Comparison of ENCODE assay signal across 33 cellular contexts in the genomic region with DNA sequence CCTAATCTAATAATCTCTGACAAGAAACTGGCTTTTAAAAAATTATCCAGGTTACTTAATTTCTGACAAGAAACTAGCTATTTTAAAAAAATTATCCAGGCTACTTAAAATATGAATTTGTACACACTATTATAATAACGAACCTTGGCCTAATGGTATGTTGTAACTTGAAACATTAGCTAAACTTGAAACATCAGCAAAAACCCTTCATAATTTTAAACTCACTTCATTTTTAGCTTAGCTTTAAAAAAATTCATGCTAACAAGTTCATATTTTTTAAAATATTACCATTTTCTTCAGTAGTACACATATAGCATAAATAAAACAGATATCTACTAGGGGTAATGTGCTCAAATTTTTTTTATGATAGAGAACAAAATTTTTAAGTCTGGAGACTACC.
"Had no signal": no experiment of that assay in that cellular context is flagged by ENCODE, and none has a peak within 500 bp of the region (broad histone marks: within the 10 kb centered on the region; RNA-seq: fewer than 3 reads in every experiment).

No MANE protein-coding gene starts in this region.

- H3K36me3 ChIP-seq: adrenal gland, esophagus muscularis mucosa, gastrocnemius medialis, heart right ventricle had no signal

- H3K9me3 ChIP-seq: adrenal gland, body of pancreas, esophagus muscularis mucosa, gastrocnemius medialis, heart right ventricle had no signal

- H3K27me3 Mint-ChIP-seq: activated CD4-positive, alpha-beta memory T cell treated with anti-CD3 and anti-CD28 coated beads for 36 hours; activated CD4-positive, alpha-beta T cell treated with anti-CD3 and anti-CD28 coated beads for 36 hours; activated CD4-positive, alpha-beta T cell treated with anti-CD3 and anti-CD28 coated beads, Interleukin-2, amount 10 ng/mL, durations not matched to agents 24 days and 14 days; activated CD8-positive, alpha-beta memory T cell treated with anti-CD3 and anti-CD28 coated beads, Interleukin-2, amount 10 ng/mL, durations not matched to agents 7 days and 5 days; activated naive CD4-positive, alpha-beta T cell treated with anti-CD3 and anti-CD28 coated beads, Interleukin-2, amount 50 U/mL, for 24 hours; activated naive CD8-positive, alpha-beta T cell treated with anti-CD3 and anti-CD28 coated beads for 36 hours; activated naive CD8-positive, alpha-beta T cell treated with anti-CD3 and anti-CD28 coated beads, Interleukin-2, amount 50 U/mL, for 24 hours; effector memory CD8-positive, alpha-beta T cell; T-helper 17 cell had no signal

- FAIRE-seq: colon had no signal

- H3K36me3 Mint-ChIP-seq: activated CD4-positive, alpha-beta memory T cell treated with anti-CD3 and anti-CD28 coated beads for 36 hours had no signal

- H3K27ac Mint-ChIP-seq: activated CD4-positive, alpha-beta memory T cell treated with anti-CD3 and anti-CD28 coated beads for 36 hours; activated CD4-positive, alpha-beta T cell treated with anti-CD3 and anti-CD28 coated beads for 36 hours; activated CD4-positive, alpha-beta T cell treated with anti-CD3 and anti-CD28 coated beads, Interleukin-2, amount 10 ng/mL, durations not matched to agents 24 days and 14 days; activated CD8-positive, alpha-beta memory T cell treated with anti-CD3 and anti-CD28 coated beads, Interleukin-2, amount 10 ng/mL, durations not matched to agents 7 days and 5 days; activated CD8-positive, alpha-beta T cell treated with anti-CD3 and anti-CD28 coated beads, Interleukin-2, amount 10 ng/mL, durations not matched to agents 7 days and 5 days; activated naive CD4-positive, alpha-beta T cell treated with anti-CD3 and anti-CD28 coated beads for 36 hours; activated naive CD4-positive, alpha-beta T cell treated with anti-CD3 and anti-CD28 coated beads, Interleukin-2, amount 50 U/mL, for 24 hours; activated naive CD8-positive, alpha-beta T cell treated with anti-CD3 and anti-CD28 coated beads for 36 hours; activated naive CD8-positive, alpha-beta T cell treated with anti-CD3 and anti-CD28 coated beads, Interleukin-2, amount 50 U/mL, for 24 hours; activated T-helper 1 cell treated with anti-CD3 and anti-CD28 coated beads, Interleukin-12 subunit alpha, Interleukin-12 subunit beta, Interleukin-2, Interleukin-4 antibody, amounts not matched to agents 30 ng/mL and 10 ng/mL and 1 ng/mL, durations not matched to agents 14 hours and 24 hours and 36 hours; activated T-helper 2 cell treated with anti-CD3 and anti-CD28 coated beads, Interferon-gamma antibody, Interleukin-2, Interleukin-4, amounts not matched to agents 10 μg/mL and 5 μg/mL and 100 μg/mL, durations not matched to agents 14 hours and 24 hours and 36 hours; effector memory CD8-positive, alpha-beta T cell; T-helper 2 cell treated with Interferon-gamma antibody and Interleukin-4, amounts not matched to agents 5 μg/mL and 100 μg/mL, for 36 hours had no signal

- H3K27ac ChIP-seq: adrenal gland, body of pancreas, esophagus muscularis mucosa, foreskin keratinocyte, gastrocnemius medialis, heart right ventricle had no signal

- H3K27me3 ChIP-seq: adrenal gland, body of pancreas, esophagus muscularis mucosa, foreskin keratinocyte, gastrocnemius medialis, heart right ventricle had no signal

- H3K4me1 ChIP-seq: foreskin keratinocyte had no signal

- H3K4me3 ChIP-seq: adrenal gland, body of pancreas, esophagus muscularis mucosa, gastrocnemius medialis, heart right ventricle had no signal

- H3K4me3 Mint-ChIP-seq: activated CD4-positive, alpha-beta memory T cell treated with anti-CD3 and anti-CD28 coated beads for 36 hours; activated CD4-positive, alpha-beta T cell treated with anti-CD3 and anti-CD28 coated beads for 36 hours; activated CD4-positive, alpha-beta T cell treated with anti-CD3 and anti-CD28 coated beads, Interleukin-2, amount 10 ng/mL, durations not matched to agents 24 days and 14 days; activated CD8-positive, alpha-beta memory T cell treated with anti-CD3 and anti-CD28 coated beads, Interleukin-2, amount 10 ng/mL, durations not matched to agents 7 days and 5 days; activated CD8-positive, alpha-beta T cell treated with anti-CD3 and anti-CD28 coated beads, Interleukin-2, amount 10 ng/mL, durations not matched to agents 7 days and 5 days; activated naive CD4-positive, alpha-beta T cell treated with anti-CD3 and anti-CD28 coated beads for 36 hours; activated naive CD4-positive, alpha-beta T cell treated with anti-CD3 and anti-CD28 coated beads, Interleukin-2, amount 50 U/mL, for 24 hours; activated naive CD8-positive, alpha-beta T cell treated with anti-CD3 and anti-CD28 coated beads for 36 hours; activated naive CD8-positive, alpha-beta T cell treated with anti-CD3 and anti-CD28 coated beads, Interleukin-2, amount 50 U/mL, for 24 hours; activated T-helper 1 cell treated with anti-CD3 and anti-CD28 coated beads, Interleukin-12 subunit alpha, Interleukin-12 subunit beta, Interleukin-2, Interleukin-4 antibody, amounts not matched to agents 30 ng/mL and 10 ng/mL and 1 ng/mL, durations not matched to agents 14 hours and 24 hours and 36 hours; effector memory CD8-positive, alpha-beta T cell; T-helper 17 cell; T-helper 2 cell treated with Interferon-gamma antibody and Interleukin-4, amounts not matched to agents 5 μg/mL and 100 μg/mL, for 36 hours had no signal

- DNase-seq: activated CD4-positive, alpha-beta memory T cell treated with anti-CD3 and anti-CD28 coated beads for 36 hours; activated CD4-positive, alpha-beta T cell treated with anti-CD3 and anti-CD28 coated beads for 36 hours; activated CD4-positive, alpha-beta T cell treated with anti-CD3 and anti-CD28 coated beads, Interleukin-2, amount 10 ng/mL, durations not matched to agents 24 days and 14 days; activated CD4-positive, CD25-positive, alpha-beta regulatory T cell; activated CD4-positive, CD25-positive, alpha-beta regulatory T cell treated with anti-CD3 and anti-CD28 coated beads, Interleukin-2, amount 50 U/mL, for 72 hours; activated CD8-positive, alpha-beta memory T cell treated with anti-CD3 and anti-CD28 coated beads, Interleukin-2, amount 10 ng/mL, durations not matched to agents 7 days and 5 days; activated CD8-positive, alpha-beta memory T cell treated with anti-CD3 and anti-CD28 coated beads, Interleukin-2, amount 50 U/mL, for 4 hours; activated CD8-positive, alpha-beta T cell treated with anti-CD3 and anti-CD28 coated beads, Interleukin-2, amount 10 ng/mL, durations not matched to agents 7 days and 5 days; activated effector memory CD4-positive, alpha-beta T cell treated with anti-CD3 and anti-CD28 coated beads, Interleukin-2, amount 50 U/mL, for 16 hours; activated naive CD4-positive, alpha-beta T cell treated with anti-CD3 and anti-CD28 coated beads for 36 hours; activated naive CD8-positive, alpha-beta T cell treated with anti-CD3 and anti-CD28 coated beads for 36 hours; activated naive CD8-positive, alpha-beta T cell treated with anti-CD3 and anti-CD28 coated beads, Interleukin-2, amount 50 U/mL, for 24 hours; activated T-cell treated with anti-CD3 and anti-CD28 coated beads, Interleukin-2, amount 50 U/mL, for 1 hour; activated T-cell treated with anti-CD3 and anti-CD28 coated beads, Interleukin-2, amount 50 U/mL, for 48 hours; adrenal gland; amygdala; aorta; body of pancreas; cortex of kidney; dermis blood vessel endothelial cell; effector CD4-positive, alpha-beta T cell; effector memory CD8-positive, alpha-beta T cell; foreskin keratinocyte; gastrocnemius medialis; heart right ventricle; T-helper 17 cell; T1000 had no signal

- H3K9me3 Mint-ChIP-seq: activated CD4-positive, alpha-beta memory T cell treated with anti-CD3 and anti-CD28 coated beads for 36 hours; activated CD4-positive, alpha-beta T cell treated with anti-CD3 and anti-CD28 coated beads, Interleukin-2, amount 10 ng/mL, durations not matched to agents 24 days and 14 days; activated naive CD4-positive, alpha-beta T cell treated with anti-CD3 and anti-CD28 coated beads for 36 hours; activated naive CD4-positive, alpha-beta T cell treated with anti-CD3 and anti-CD28 coated beads, Interleukin-2, amount 50 U/mL, for 24 hours; activated naive CD8-positive, alpha-beta T cell treated with anti-CD3 and anti-CD28 coated beads for 36 hours; activated naive CD8-positive, alpha-beta T cell treated with anti-CD3 and anti-CD28 coated beads, Interleukin-2, amount 50 U/mL, for 24 hours; activated T-helper 1 cell treated with anti-CD3 and anti-CD28 coated beads, Interleukin-12 subunit alpha, Interleukin-12 subunit beta, Interleukin-2, Interleukin-4 antibody, amounts not matched to agents 30 ng/mL and 10 ng/mL and 1 ng/mL, durations not matched to agents 14 hours and 24 hours and 36 hours; activated T-helper 2 cell treated with anti-CD3 and anti-CD28 coated beads, Interferon-gamma antibody, Interleukin-2, Interleukin-4, amounts not matched to agents 10 μg/mL and 5 μg/mL and 100 μg/mL, durations not matched to agents 14 hours and 24 hours and 36 hours; effector memory CD8-positive, alpha-beta T cell; T-helper 2 cell treated with Interferon-gamma antibody and Interleukin-4, amounts not matched to agents 5 μg/mL and 100 μg/mL, for 36 hours had no signal
